In genomic region chr7:91127974-91128373, GRCh38 we compare ENCODE assay signal across 20 cellular contexts.
DNase-seq lines count a peak whose midpoint lies in the region; ATAC-seq and TF ChIP-seq lines count a peak whose summit lies in the region.
"Had no signal": no experiment of that assay in that cellular context is flagged by ENCODE, and none has a peak within 500 bp of the region (broad histone marks: within the 10 kb centered on the region; RNA-seq: fewer than 3 reads in every experiment).

No MANE protein-coding gene starts in this region.

- H3K27ac ChIP-seq in hepatocyte: no peak overlapping the region
- H3K27ac ChIP-seq in smooth muscle cell (ENCODE audit: low read depth): peak overlapping the region; percentile 64
- H3K27ac ChIP-seq: SJSA1 had no signal

- peak; percentile 76 for DNase-seq in EH (ENCODE audit: low read depth)
- peak; percentile 44 for DNase-seq in adipocyte (ENCODE audit: low read depth)
- DNase-seq in hepatocyte (ENCODE audit: low spot score): no peak
- DNase-seq in smooth muscle cell (lab: John Stamatoyannopoulos, UW; ENCODE audit: unreplicated experiment): no peak
- no peak for DNase-seq in NCI-H1436 (lab: John Stamatoyannopoulos, UW)
- no peak for DNase-seq in globus pallidus (ENCODE audit: low spot score)
- DNase-seq: BE2C; CD4-positive, CD25-positive, alpha-beta regulatory T cell; DMS79 treated with DMSO at 0.1 percent for 48 hours; MV-4-11; NCI-H1105 treated with DMSO at 0.1 percent for 48 hours; NCI-H1694; NCI-H2081 treated with DMSO at 0.1 percent for 48 hours; NCI-H446; NCI-H526 treated with DMSO at 0.1 percent for 48 hours; OCI-M1 had no signal

- H3K9me3 ChIP-seq in adipocyte (ENCODE audit: control insufficient read depth, low read length) (no peaks in the 10 kb centered on the region), hepatocyte (ENCODE audit: low read depth) (no peaks in the 10 kb centered on the region), smooth muscle cell (replicated peaks; ENCODE audit: low read depth) (no peaks in the 10 kb centered on the region)
- H3K9me3 ChIP-seq: BE2C, HAP-1, SJSA1 had no signal

- H3K9me2 ChIP-seq in hepatocyte (replicated peaks; ENCODE audit: insufficient read depth): no peaks in the 10 kb centered on the region

- H3K9ac ChIP-seq in adipocyte (ENCODE audit: low read length) (no peak overlapping the region), smooth muscle cell (ENCODE audit: low read depth) (no peak overlapping the region)

- ATAC-seq in GM19395 (IDR thresholded peaks at IDR 0.05; ENCODE audit: unreplicated experiment): no peak
- ATAC-seq: Right ventricle myocardium inferior had no signal

- H3K36me3 ChIP-seq in adipocyte (ENCODE audit: control insufficient read depth, insufficient read depth, low read length, severe bottlenecking): peaks cover 3% of the 10 kb centered on the region
- no peaks in the 10 kb centered on the region for H3K36me3 ChIP-seq in hepatocyte (replicated peaks; ENCODE audit: insufficient read depth, low read depth)
- H3K36me3 ChIP-seq in smooth muscle cell (ENCODE audit: low read depth): no peaks in the 10 kb centered on the region
- H3K36me3 ChIP-seq: BE2C, HAP-1, SJSA1 had no signal

- peaks cover 12% of the 10 kb centered on the region for H3K4me1 ChIP-seq in adipocyte (ENCODE audit: control insufficient read depth, insufficient read depth, low read length)
- no peaks in the 10 kb centered on the region for H3K4me1 ChIP-seq in hepatocyte (ENCODE audit: insufficient read depth)
- H3K4me1 ChIP-seq in smooth muscle cell (ENCODE audit: low read depth): peaks cover 36% of the 10 kb centered on the region
- H3K4me1 ChIP-seq: BE2C had no signal

- H3K4me2 ChIP-seq in hepatocyte (peak overlapping the region; percentile 6), smooth muscle cell (peak overlapping the region; percentile 78)

- H3F3A ChIP-seq in smooth muscle cell (ENCODE audit: low read depth): peaks cover 8% of the 10 kb centered on the region

- H3K4me3 ChIP-seq in adipocyte (ENCODE audit: low read length) (no peak overlapping the region), hepatocyte (no peak overlapping the region), smooth muscle cell (peak overlapping the region; percentile 20)
- H3K4me3 ChIP-seq: HAP-1, SJSA1 had no signal

- no peak for TF ChIP-seq CTCF in hepatocyte (IDR thresholded peaks at IDR 0.05; ENCODE audit: poor library complexity)
- TF ChIP-seq CTCF in smooth muscle cell (IDR thresholded peaks at IDR 0.05; ENCODE audit: borderline replicate concordance, insufficient read depth, poor library complexity, severe bottlenecking): no peak

- H3K79me2 ChIP-seq in hepatocyte (no peaks in the 10 kb centered on the region), smooth muscle cell (ENCODE audit: low read depth) (no peaks in the 10 kb centered on the region)

- WGBS in hepatocyte (ENCODE audit: low lambda C conversion rate, missing lambda C conversion rate): 35% methylated on average over 2 of the region's 2 CpGs
- WGBS in smooth muscle cell (ENCODE audit: low lambda C conversion rate): 15% methylated on average over 2 of the region's 2 CpGs

- no peaks in the 10 kb centered on the region for H4K20me1 ChIP-seq in hepatocyte (ENCODE audit: insufficient read depth, poor library complexity, severe bottlenecking)
- H4K20me1 ChIP-seq in smooth muscle cell (ENCODE audit: low read depth): no peaks in the 10 kb centered on the region

- H2AFZ ChIP-seq in hepatocyte (no peak overlapping the region), smooth muscle cell (ENCODE audit: low read depth) (no peak overlapping the region)

- H3K27me3 ChIP-seq in adipocyte (replicated peaks; ENCODE audit: control insufficient read depth, insufficient read depth, low read length) (no peaks in the 10 kb centered on the region), hepatocyte (no peaks in the 10 kb centered on the region), smooth muscle cell (ENCODE audit: low read depth) (no peaks in the 10 kb centered on the region)
- H3K27me3 ChIP-seq: BE2C, SJSA1 had no signal

Comparison
In these comparisons a context has a peak if more than half of its experiments do, and no peak if none do; other contexts are left out.
1. DNase-seq: peak in EH (single experiment) and adipocyte (single experiment); none in hepatocyte (single experiment), smooth muscle cell (single experiment), NCI-H1436 (single experiment) and globus pallidus (single experiment).